27 cellular contexts compared by ENCODE assay signal in genomic region chr5:61461412-61461811, GRCh38.
A peak's percentile ranks its signal among the peaks of the same experiment; 100 is the strongest.
DNase-seq lines count a peak whose midpoint lies in the region; ATAC-seq, FAIRE-seq and TF ChIP-seq lines count a peak whose summit lies in the region.
"Had no signal": no experiment of that assay in that cellular context is flagged by ENCODE, and none has a peak within 500 bp of the region (broad histone marks: within the 10 kb centered on the region; RNA-seq: fewer than 3 reads in every experiment).

No MANE protein-coding gene starts in this region.

- CTCF ChIA-PET in HEK293 (lab: Yijun Ruan, JAX): no interaction called here
- CTCF ChIA-PET in mammary epithelial cell (lab: Charles Lee; ENCODE audit: low non-redundant PET): no interaction called here

- H3K27ac ChIP-seq in HEK293 (ENCODE audit: extremely low read depth, low read depth, low read length) (no peak overlapping the region), small intestine (ENCODE audit: low read depth in 1 of 2, low read length in 1 of 2) (no peak overlapping the region), mammary epithelial cell (ENCODE audit: insufficient read depth, low read depth, low read length) (no peak overlapping the region)
- H3K27ac ChIP-seq: C4-2B, coronary artery, skin epidermis, stomach, thyroid gland had no signal

- dilution Hi-C loops in mammary epithelial cell (cut with HindIII; ENCODE audit: low sequenced_read_pairs): no loop called here

- TF ChIP-seq CTCF in HEK293 (tag by site-specific recombination; IDR thresholded peaks at IDR 0.05) (no peak), D721Med (IDR thresholded peaks at IDR 0.05; ENCODE audit: insufficient read depth, missing control alignments) (no peak), mammary epithelial cell (conservative IDR thresholded peaks at IDR 0.05 in 1 of 2, IDR thresholded peaks at IDR 0.05 in 1 of 2; ENCODE audit: extremely low read depth in 1 of 2, insufficient read depth in 1 of 2, low read depth in 1 of 2, low read length in 2 of 2) (no peak)

- H3K79me2 ChIP-seq in mammary epithelial cell (ENCODE audit: insufficient read depth, low read length): peaks cover 63% of the 10 kb centered on the region

- 33 to 78% (median 35%) methylated on average over 1 of the region's 1 CpG for whole genome bisulfite sequencing in small intestine, 3 donors
- WGBS in mammary epithelial cell (ENCODE audit: low coverage, missing lambda C conversion rate): 78% methylated on average over 1 of the region's 1 CpG

- peak; percentile 78 for ATAC-seq in left colon
- ATAC-seq: activated CD4-positive, alpha-beta T cell treated with anti-CD3 and anti-CD28 coated beads for 36 hours; GM23338; left cardiac atrium; naive thymus-derived CD4-positive, alpha-beta T cell had no signal

- no peak overlapping the region for H3K4me3 ChIP-seq in HEK293 (ENCODE audit: low read depth, low read length)
- no peak overlapping the region for H3K4me3 ChIP-seq in small intestine (ENCODE audit: low read depth in 1 of 2, low read length in 2 of 2)
- H3K4me3 ChIP-seq in mammary epithelial cell (replicated peaks in 1 of 3; ENCODE audit: insufficient read depth in 1 of 3, low read depth in 2 of 3, low read length in 3 of 3): no peak overlapping the region
- H3K4me3 ChIP-seq: coronary artery, GM23338, skin epidermis, stomach, thyroid gland had no signal

- BruUV-seq in mammary epithelial cell (replicated peaks; lab: Mats Ljungman, UMichigan): no TSS peak

- no peak for FAIRE-seq in small intestine (lab: Jason Lieb, UNC)
- FAIRE-seq in D721Med (lab: Jason Lieb, UNC): no peak
- FAIRE-seq: GM12892 had no signal

- in situ Hi-C loops in mammary epithelial cell (cut with MboI; ENCODE audit: low sequenced_read_pairs in 2 of 2): no loop called here

- no peak overlapping the region for H2AFZ ChIP-seq in mammary epithelial cell (ENCODE audit: low read depth, low read length)
- H2AFZ ChIP-seq: GM23338 had no signal

- DNase-seq in NCI-H69 (lab: John Stamatoyannopoulos, UW) (peak; percentile 64), left colon (no peak), small intestine (peak; percentile 66), D721Med (ENCODE audit: insufficient read length, low spot score) (no peak), mammary epithelial cell (no peak), NCI-H2196 (lab: John Stamatoyannopoulos, UW; ENCODE audit: unreplicated experiment) (no peak)
- DNase-seq: activated CD4-positive, alpha-beta T cell treated with anti-CD3 and anti-CD28 coated beads for 36 hours; activated T-cell treated with anti-CD3 and anti-CD28 coated beads for 4 hours; anterior cingulate cortex; foreskin melanocyte; left cardiac atrium; mesendoderm; naive thymus-derived CD4-positive, alpha-beta T cell; NCI-H1092; NCI-H2029; NCI-H446 treated with DMSO at 0.1 percent for 48 hours; nucleus accumbens; SHP77; stimulated activated CD8-positive, alpha-beta memory T cell treated with anti-CD3 and anti-CD28 coated beads, Interleukin-4, amount 100 ng/mL, for 48 hours; stomach; thyroid gland had no signal

- H4K20me1 ChIP-seq in mammary epithelial cell (ENCODE audit: insufficient read depth, low read length): no peaks in the 10 kb centered on the region

- POLR2A ChIA-PET in HEK293 (lab: Yijun Ruan, JAX): no interaction called here

- peaks cover 21% of the 10 kb centered on the region for H3K4me1 ChIP-seq in HEK293 (ENCODE audit: control insufficient read depth, insufficient read depth, low read length)
- H3K4me1 ChIP-seq in small intestine (ENCODE audit: control insufficient read depth in 2 of 2, insufficient read depth in 1 of 2, low read depth in 1 of 2, low read length in 1 of 2): peaks cover 2 to 15% of the 10 kb centered on the region in 2 donors
- H3K4me1 ChIP-seq in mammary epithelial cell (ENCODE audit: insufficient read depth, low read length): no peaks in the 10 kb centered on the region

- H3K4me2 ChIP-seq in mammary epithelial cell (ENCODE audit: insufficient read depth, low read depth, low read length): no peak overlapping the region
- H3K4me2 ChIP-seq: GM23338 had no signal

- H3K9me3 ChIP-seq in HEK293 (ENCODE audit: control insufficient read depth, insufficient read depth, low read depth, low read length) (no peaks in the 10 kb centered on the region), small intestine (ENCODE audit: control insufficient read depth, low read depth) (no peaks in the 10 kb centered on the region), mammary epithelial cell (replicated peaks; ENCODE audit: insufficient read depth, low read length) (no peaks in the 10 kb centered on the region)
- H3K9me3 ChIP-seq: stomach, thyroid gland had no signal

- H3K27me3 ChIP-seq in small intestine (ENCODE audit: control insufficient read depth in 2 of 2, insufficient read depth in 2 of 2, low read length in 2 of 2): no peaks in the 10 kb centered on the region
- no peaks in the 10 kb centered on the region for H3K27me3 ChIP-seq in mammary epithelial cell (ENCODE audit: insufficient read depth, low read length)
- H3K27me3 ChIP-seq: stomach, thyroid gland had no signal

- intact Hi-C loops in left colon (cut with DNase I, micrococcal nuclease): no loop called here
- intact Hi-C loops in mammary epithelial cell (cut with micrococcal nuclease): no loop called here

- H3K36me3 ChIP-seq in HEK293 (ENCODE audit: control insufficient read depth in 2 of 2, insufficient read depth in 1 of 2, low read length in 2 of 2): no peaks in the 10 kb centered on the region
- no peaks in the 10 kb centered on the region for H3K36me3 ChIP-seq in small intestine (ENCODE audit: control insufficient read depth in 2 of 2, insufficient read depth in 2 of 2, low read length in 2 of 2)
- H3K36me3 ChIP-seq in mammary epithelial cell (ENCODE audit: insufficient read depth, low read length): no peaks in the 10 kb centered on the region
- H3K36me3 ChIP-seq: stomach, thyroid gland had no signal

- no peak overlapping the region for H3K9ac ChIP-seq in mammary epithelial cell (ENCODE audit: insufficient read depth, low read length)

TF ChIP-seq in HEK293, 187 proteins besides CTCF, POLR2A, EP300 and RAD21:
- 0 out of 2 replicates have a peak, but pooled peaks have one; percentile 13 for TF ChIP-seq SCRT2 (tag by site-specific recombination; IDR thresholded peaks at IDR 0.05)
- no peak for TF ChIP-seq ZNF223 (tag by site-specific recombination; IDR thresholded peaks at IDR 0.05)
- TF ChIP-seq ZNF302 (tag by site-specific recombination; IDR thresholded peaks at IDR 0.05; ENCODE audit: low read depth): no peak
- TF ChIP-seq, protein P1, sequence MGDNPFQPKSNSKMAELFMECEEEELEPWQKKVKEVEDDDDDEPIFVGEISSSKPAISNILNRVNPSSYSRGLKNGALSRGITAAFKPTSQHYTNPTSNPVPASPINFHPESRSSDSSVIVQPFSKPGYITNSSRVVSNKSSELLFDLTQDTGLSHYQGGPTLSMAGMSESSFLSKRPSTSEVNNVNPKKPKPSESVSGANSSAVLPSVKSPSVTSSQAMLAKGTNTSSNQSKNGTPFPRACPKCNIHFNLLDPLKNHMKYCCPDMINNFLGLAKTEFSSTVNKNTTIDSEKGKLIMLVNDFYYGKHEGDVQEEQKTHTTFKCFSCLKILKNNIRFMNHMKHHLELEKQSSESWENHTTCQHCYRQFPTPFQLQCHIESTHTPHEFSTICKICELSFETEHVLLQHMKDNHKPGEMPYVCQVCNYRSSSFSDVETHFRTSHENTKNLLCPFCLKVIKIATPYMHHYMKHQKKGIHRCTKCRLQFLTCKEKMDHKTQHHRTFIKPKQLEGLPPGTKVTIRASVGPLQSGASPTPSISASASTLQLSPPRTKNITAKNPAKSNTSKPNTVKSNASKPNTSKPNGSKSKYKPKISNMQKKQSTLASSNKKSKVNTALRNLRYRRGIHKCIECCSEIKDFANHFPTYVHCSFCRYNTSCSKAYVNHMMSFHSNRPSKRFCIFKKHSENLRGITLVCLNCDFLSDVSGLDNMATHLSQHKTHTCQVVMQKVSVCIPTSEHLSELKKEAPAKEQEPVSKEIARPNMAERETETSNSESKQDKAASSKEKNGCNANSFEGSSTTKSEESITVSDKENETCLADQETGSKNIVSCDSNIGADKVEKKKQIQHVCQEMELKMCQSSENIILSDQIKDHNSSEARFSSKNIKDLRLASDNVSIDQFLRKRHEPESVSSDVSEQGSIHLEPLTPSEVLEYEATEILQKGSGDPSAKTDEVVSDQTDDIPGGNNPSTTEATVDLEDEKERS (tag by site-specific recombination; IDR thresholded peaks at IDR 0.05): no peak
- no peak for TF ChIP-seq ZNF214 (tag by site-specific recombination; IDR thresholded peaks at IDR 0.05; ENCODE audit: borderline replicate concordance)
- TF ChIP-seq ZNF132 (tag by site-specific recombination; IDR thresholded peaks at IDR 0.05; ENCODE audit: borderline replicate concordance): no peak
- TF ChIP-seq, protein P2, sequence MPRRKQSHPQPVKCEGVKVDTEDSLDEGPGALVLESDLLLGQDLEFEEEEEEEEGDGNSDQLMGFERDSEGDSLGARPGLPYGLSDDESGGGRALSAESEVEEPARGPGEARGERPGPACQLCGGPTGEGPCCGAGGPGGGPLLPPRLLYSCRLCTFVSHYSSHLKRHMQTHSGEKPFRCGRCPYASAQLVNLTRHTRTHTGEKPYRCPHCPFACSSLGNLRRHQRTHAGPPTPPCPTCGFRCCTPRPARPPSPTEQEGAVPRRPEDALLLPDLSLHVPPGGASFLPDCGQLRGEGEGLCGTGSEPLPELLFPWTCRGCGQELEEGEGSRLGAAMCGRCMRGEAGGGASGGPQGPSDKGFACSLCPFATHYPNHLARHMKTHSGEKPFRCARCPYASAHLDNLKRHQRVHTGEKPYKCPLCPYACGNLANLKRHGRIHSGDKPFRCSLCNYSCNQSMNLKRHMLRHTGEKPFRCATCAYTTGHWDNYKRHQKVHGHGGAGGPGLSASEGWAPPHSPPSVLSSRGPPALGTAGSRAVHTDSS (tag by site-specific recombination; IDR thresholded peaks at IDR 0.05): no peak
- no peak for TF ChIP-seq ZNF610 (tag by site-specific recombination; IDR thresholded peaks at IDR 0.05; ENCODE audit: borderline replicate concordance)
- no peak for TF ChIP-seq ZNF24 (tag by site-specific recombination; IDR thresholded peaks at IDR 0.05)
- TF ChIP-seq KLF1 (tag by site-specific recombination; IDR thresholded peaks at IDR 0.05): peak; percentile 38; the same call in 1 of the 2 replicates
- no peak for TF ChIP-seq ZXDB (tag by site-specific recombination; IDR thresholded peaks at IDR 0.05)

Comparison
In these comparisons a context has a peak if more than half of its experiments do, and no peak if none do; other contexts are left out.
1. DNase-seq: peak in NCI-H69 (single experiment) and small intestine (single experiment); none in left colon (0 of 2), D721Med (single experiment), mammary epithelial cell (single experiment) and NCI-H2196 (single experiment).